In genomic region chr21:34801519-34802132, GRCh38 we compare ENCODE assay signal across 8 cellular contexts.
A peak's percentile ranks its signal among the peaks of the same experiment; 100 is the strongest.
DNase-seq lines count a peak whose midpoint lies in the region; ATAC-seq and TF ChIP-seq lines count a peak whose summit lies in the region.

No MANE protein-coding gene starts in this region.

- CTCF ChIA-PET in AG04450 (lab: Charles Lee) (interaction anchor here (1.7 kb wide), 1 partner anchor 56 kb away, joined by 6 read pairs; no protein-coding TSS in a partner anchor), T-cell (lab: Charles Lee) (no interaction called here)

- H3K27ac ChIP-seq in AG04450 (ENCODE audit: low read depth, low read length): no peak overlapping the region

- peaks cover 30 to 36% (median 32%) of the 10 kb centered on the region in 3 donors for H3K4me1 Mint-ChIP-seq in T-cell

- DNase-seq in AG04450 (ENCODE audit: low read depth, low spot score) (no peak), GM19238 (ENCODE audit: insufficient read length, low spot score) (peak; percentile 30), T-cell (peak in 3 of 34 experiments; percentile 9 to 11 (median 10)), iPS-NIHi7 (ENCODE audit: extremely low spot score) (peak; percentile 80), NCI-H2081 treated with DMSO at 0.1 percent for 48 hours (lab: John Stamatoyannopoulos, UW) (no peak), kidney glomerular epithelial cell (lab: John Stamatoyannopoulos, UW) (no peak)
- no peak for DNase-seq in stimulated activated naive CD4-positive, alpha-beta T cell treated with Interleukin-2 at 50 U/mL for 16 hours (lab: John Stamatoyannopoulos, UW)

- no peaks in the 10 kb centered on the region for H3K9me3 Mint-ChIP-seq in T-cell

- TF ChIP-seq CTCF in AG04450 (IDR thresholded peaks at IDR 0.05; ENCODE audit: low read depth, low read length): peak; percentile 23; the same call in 1 of the 2 replicates

- POLR2A ChIA-PET in AG04450 (lab: Yijun Ruan, JAX) (no interaction called here), T-cell (lab: Charles Lee) (no interaction called here)

- H3K9me3 ChIP-seq in AG04450 (ENCODE audit: control insufficient read depth, insufficient read depth, low read length): no peaks in the 10 kb centered on the region; the same call in 1 of the 2 replicates

- peak in 3 of 4 experiments; percentile 32 to 62 (median 38) for ATAC-seq in T-cell (replicated peaks in 1 of 4)
- ATAC-seq in GM18909 (IDR thresholded peaks at IDR 0.05; ENCODE audit: poor library complexity, unreplicated experiment): no peak

- H3K27me3 Mint-ChIP-seq in T-cell: no peaks in the 10 kb centered on the region

- no peak overlapping the region for H3K4me3 ChIP-seq in AG04450 (ENCODE audit: low read depth, low read length)

- H3K27me3 ChIP-seq in AG04450 (ENCODE audit: control insufficient read depth, insufficient read depth, low read length): no peaks in the 10 kb centered on the region

- H3K36me3 Mint-ChIP-seq in T-cell: peaks cover 57% of the 10 kb centered on the region

- H3K4me3 Mint-ChIP-seq in T-cell: no peak overlapping the region

- peak overlapping the region; percentile 2 to 58 for H3K27ac Mint-ChIP-seq in T-cell

Comparison
In these comparisons a context has a peak if more than half of its experiments do, and no peak if none do; other contexts are left out.
1. DNase-seq: peak in GM19238 (single experiment) and iPS-NIHi7 (single experiment); none in AG04450 (single experiment), NCI-H2081 treated with DMSO at 0.1 percent for 48 hours (single experiment), stimulated activated naive CD4-positive, alpha-beta T cell treated with Interleukin-2 at 50 U/mL for 16 hours (single experiment) and kidney glomerular epithelial cell (single experiment).